In the genomic region with DNA sequence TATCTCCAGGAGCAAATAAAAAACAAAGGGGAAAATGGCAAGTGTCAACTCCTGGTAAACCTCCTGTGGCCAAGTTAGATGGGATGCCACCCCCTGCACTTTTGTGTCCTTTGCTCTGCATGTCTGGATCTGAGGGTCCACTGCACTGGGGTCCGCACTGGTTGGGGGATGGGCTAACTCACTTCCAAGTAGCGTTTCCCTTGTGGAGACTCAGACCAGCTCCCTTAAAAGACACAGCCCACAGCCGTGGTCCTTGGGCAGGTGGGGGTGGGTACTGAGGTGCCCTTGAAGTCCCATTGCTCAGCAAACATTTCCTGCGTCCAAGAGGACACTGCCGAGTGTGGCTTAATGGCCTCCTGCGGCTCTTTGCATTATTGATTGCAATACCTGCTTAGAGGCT, we compare ENCODE assay signal across 27 cellular contexts.
"Had no signal": no experiment of that assay in that cellular context is flagged by ENCODE, and none has a peak within 500 bp of the region (broad histone marks: within the 10 kb centered on the region; RNA-seq: fewer than 3 reads in every experiment).

No MANE protein-coding gene starts in this region.

- H3K9me3 ChIP-seq: Peyer's patch had no signal

- H3K4me1 ChIP-seq: Peyer's patch had no signal

- H3K9me3 Mint-ChIP-seq: activated CD4-positive, alpha-beta T cell treated with anti-CD3 and anti-CD28 coated beads, Interleukin-2, amount 10 ng/mL, durations not matched to agents 24 days and 14 days; activated CD8-positive, alpha-beta T cell treated with anti-CD3 and anti-CD28 coated beads for 36 hours; activated naive CD4-positive, alpha-beta T cell treated with anti-CD3 and anti-CD28 coated beads for 36 hours; activated naive CD8-positive, alpha-beta T cell treated with anti-CD3 and anti-CD28 coated beads, Interleukin-2, amount 50 U/mL, for 24 hours; activated T-cell treated with anti-CD3 and anti-CD28 coated beads, Interleukin-2, amount 50 U/mL, for 72 hours; activated T-helper 17 cell treated with anti-CD3 and anti-CD28 coated beads, Interleukin-2, amount 50 U/mL, for 72 hours had no signal

- H3K27me3 Mint-ChIP-seq: activated CD8-positive, alpha-beta T cell treated with anti-CD3 and anti-CD28 coated beads for 36 hours had no signal

- H3K4me1 Mint-ChIP-seq: activated CD4-positive, alpha-beta T cell treated with anti-CD3 and anti-CD28 coated beads, Interleukin-2, amount 10 ng/mL, durations not matched to agents 24 days and 14 days; activated naive CD8-positive, alpha-beta T cell treated with anti-CD3 and anti-CD28 coated beads, Interleukin-2, amount 50 U/mL, for 24 hours; activated T-helper 17 cell treated with anti-CD3 and anti-CD28 coated beads, Interleukin-2, amount 50 U/mL, for 72 hours had no signal

- H3K4me3 ChIP-seq: K562, Peyer's patch had no signal

- H3K36me3 Mint-ChIP-seq: activated naive CD8-positive, alpha-beta T cell; brain had no signal

- H3K27ac ChIP-seq: Peyer's patch had no signal

- ATAC-seq: activated CD8-positive, alpha-beta T cell treated with anti-CD3 and anti-CD28 coated beads for 36 hours; activated naive CD8-positive, alpha-beta T cell treated with anti-CD3 and anti-CD28 coated beads, Interleukin-2, amount 50 U/mL, for 24 hours; activated T-cell treated with anti-CD3 and anti-CD28 coated beads, Interleukin-2, amount 50 U/mL, for 72 hours; activated T-helper 17 cell treated with anti-CD3 and anti-CD28 coated beads, Interleukin-2, amount 50 U/mL, for 72 hours; K562; PC-3 had no signal

- H3K36me3 ChIP-seq: Peyer's patch had no signal

- H3K4me3 Mint-ChIP-seq: activated CD4-positive, alpha-beta T cell treated with anti-CD3 and anti-CD28 coated beads, Interleukin-2, amount 10 ng/mL, durations not matched to agents 24 days and 14 days; activated CD8-positive, alpha-beta T cell treated with anti-CD3 and anti-CD28 coated beads for 36 hours; activated naive CD4-positive, alpha-beta T cell treated with anti-CD3 and anti-CD28 coated beads for 36 hours; activated naive CD8-positive, alpha-beta T cell; activated naive CD8-positive, alpha-beta T cell treated with anti-CD3 and anti-CD28 coated beads, Interleukin-2, amount 50 U/mL, for 24 hours; activated T-cell treated with anti-CD3 and anti-CD28 coated beads, Interleukin-2, amount 50 U/mL, for 72 hours; activated T-helper 17 cell treated with anti-CD3 and anti-CD28 coated beads, Interleukin-2, amount 50 U/mL, for 72 hours; brain had no signal

- H3K27me3 ChIP-seq: Peyer's patch had no signal

- DNase-seq: activated CD4-positive, alpha-beta T cell treated with anti-CD3 and anti-CD28 coated beads, Interleukin-2, amount 10 ng/mL, durations not matched to agents 24 days and 14 days; activated CD4-positive, alpha-beta T cell treated with anti-CD3 and anti-CD28 coated beads, Interleukin-2, amount 50 U/mL, for 4 hours; activated CD8-positive, alpha-beta T cell treated with anti-CD3 and anti-CD28 coated beads for 36 hours; activated gamma-delta T cell treated with Interleukin-2 at 50 U/mL for 16 hours; activated naive CD4-positive, alpha-beta T cell treated with anti-CD3 and anti-CD28 coated beads for 36 hours; activated naive CD8-positive, alpha-beta T cell treated with anti-CD3 and anti-CD28 coated beads, Interleukin-2, amount 50 U/mL, for 24 hours; activated T-cell treated with anti-CD3 and anti-CD28 coated beads, Interleukin-2, amount 50 U/mL, for 1 hour; activated T-cell treated with anti-CD3 and anti-CD28 coated beads, Interleukin-2, amount 50 U/mL, for 72 hours; anterior cingulate cortex; caudate nucleus; cerebellar nuclear complex; NCI-H1092 treated with DMSO at 0.1 percent for 48 hours; NCI-H1417; NCI-H1694; NCI-H2029; NCI-H345; NCI-H524 treated with DMSO at 0.1 percent for 48 hours; PC-3; RPMI8226; SIG-M5; SW 1271; T-helper 1 cell had no signal

- H3K27ac Mint-ChIP-seq: activated CD4-positive, alpha-beta T cell treated with anti-CD3 and anti-CD28 coated beads, Interleukin-2, amount 10 ng/mL, durations not matched to agents 24 days and 14 days; activated CD8-positive, alpha-beta T cell treated with anti-CD3 and anti-CD28 coated beads for 36 hours; activated naive CD4-positive, alpha-beta T cell treated with anti-CD3 and anti-CD28 coated beads for 36 hours; activated naive CD8-positive, alpha-beta T cell; activated naive CD8-positive, alpha-beta T cell treated with anti-CD3 and anti-CD28 coated beads, Interleukin-2, amount 50 U/mL, for 24 hours; activated T-cell treated with anti-CD3 and anti-CD28 coated beads, Interleukin-2, amount 50 U/mL, for 72 hours; activated T-helper 17 cell treated with anti-CD3 and anti-CD28 coated beads, Interleukin-2, amount 50 U/mL, for 72 hours; brain had no signal
